ENCODE assay signal across 16 cellular contexts in the genomic region with DNA sequence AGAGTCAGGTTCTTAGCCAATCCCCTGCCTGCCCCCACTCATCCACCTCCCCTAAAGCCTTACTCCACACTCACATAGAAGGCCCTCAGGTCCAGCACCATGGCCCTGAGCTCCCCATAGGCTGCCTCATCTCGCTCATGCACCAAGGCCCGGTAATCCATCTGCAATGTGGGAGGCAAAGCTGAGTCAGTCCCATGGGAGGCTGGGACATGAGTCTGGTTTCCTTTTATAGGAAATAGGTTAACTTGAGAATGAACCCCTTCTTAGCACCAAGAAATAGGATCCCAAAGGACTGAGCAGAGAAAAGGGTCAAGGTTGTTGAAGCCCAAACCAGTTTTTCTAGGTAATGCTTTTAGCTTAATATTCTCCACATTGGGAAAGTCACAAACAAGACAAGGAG. TPM values are rescaled to one million over a fixed set of nuclear protein-coding genes. Genes with fewer than 3 reads are reported as not detected.
A peak's percentile ranks its signal among the peaks of the same experiment; 100 is the strongest.
DNase-seq lines count a peak whose midpoint lies in the region; ATAC-seq and TF ChIP-seq lines count a peak whose summit lies in the region.
"Had no signal": no experiment of that assay in that cellular context is flagged by ENCODE, and none has a peak within 500 bp of the region (broad histone marks: within the 10 kb centered on the region; RNA-seq: fewer than 3 reads in every experiment).

No MANE protein-coding gene starts in this region.

- H3K18ac ChIP-seq in mesendoderm (ENCODE audit: low read length), result no peak overlapping the region

- no peak overlapping the region for H2AK5ac ChIP-seq in mesendoderm (ENCODE audit: low read length)

- CTCF ChIA-PET in MCF 10A (lab: Yijun Ruan, JAX) (interaction anchor here (1.2 to 10.3 kb wide), 2 partner anchors 17 to 35 kb away, joined by 3 to 141 read pairs; a partner anchor contains a TSS), SK-N-SH (lab: Yijun Ruan, JAX) (interaction anchor here (0.9 kb wide), 1 partner anchor 35 kb away, joined by 4 read pairs; no protein-coding TSS in a partner anchor)

- intact Hi-C loops in MCF 10A (cut with micrococcal nuclease), result no loop called here

- no peak for TF ChIP-seq RAD21 in SK-N-SH (IDR thresholded peaks at IDR 0.05; ENCODE audit: low read length)

- no peak overlapping the region for H2BK120ac ChIP-seq in mesendoderm (ENCODE audit: low read depth, low read length)

- H3F3A ChIP-seq in SK-N-SH (replicated peaks; ENCODE audit: insufficient read depth), result peaks cover 20% of the 10 kb centered on the region

- TF ChIP-seq EP300 in SK-N-SH (IDR thresholded peaks at IDR 0.05; ENCODE audit: borderline replicate concordance in 1 of 2, low read depth in 1 of 2, low read length in 1 of 2), result no peak

- H3K23ac ChIP-seq in mesendoderm (ENCODE audit: low read length), result no peak overlapping the region

- H3K4me2 ChIP-seq in mesendoderm (ENCODE audit: low read length) (no peak overlapping the region), SK-N-SH (no peak overlapping the region)

- no peaks in the 10 kb centered on the region for H3K9me3 Mint-ChIP-seq in T-helper 1 cell treated with Interleukin-12 subunit alpha and Interleukin-12 subunit beta and Interleukin-4 antibody, amounts not matched to agents 30 μg/mL and 1 μg/mL, for 36 hours
- H3K9me3 Mint-ChIP-seq in central memory CD8-positive, alpha-beta T cell, result no peaks in the 10 kb centered on the region
- no peaks in the 10 kb centered on the region for H3K9me3 Mint-ChIP-seq in osteocyte (ENCODE audit: unreplicated experiment)
- H3K9me3 Mint-ChIP-seq in MCF 10A (ENCODE audit: unreplicated experiment), result no peaks in the 10 kb centered on the region

- no peaks in the 10 kb centered on the region for H3K27me3 Mint-ChIP-seq in T-helper 1 cell treated with Interleukin-12 subunit alpha and Interleukin-12 subunit beta and Interleukin-4 antibody, amounts not matched to agents 30 μg/mL and 1 μg/mL, for 36 hours (ENCODE audit: low read depth)
- no peaks in the 10 kb centered on the region for H3K27me3 Mint-ChIP-seq in central memory CD8-positive, alpha-beta T cell
- no peaks in the 10 kb centered on the region for H3K27me3 Mint-ChIP-seq in osteocyte (ENCODE audit: unreplicated experiment)
- no peaks in the 10 kb centered on the region for H3K27me3 Mint-ChIP-seq in MCF 10A (ENCODE audit: insufficient read depth, unreplicated experiment)

- H3K9me3 ChIP-seq in SK-N-SH, result no peaks in the 10 kb centered on the region
- H3K9me3 ChIP-seq: SJCRH30, thoracic aorta had no signal

- H4K8ac ChIP-seq in mesendoderm (ENCODE audit: low read depth, low read length), result no peak overlapping the region

- H2AFZ ChIP-seq in SK-N-SH (ENCODE audit: low read depth), result no peak overlapping the region

- H3K79me1 ChIP-seq in mesendoderm (ENCODE audit: low read length), result peaks cover 21% of the 10 kb centered on the region

- H4K20me1 ChIP-seq in SK-N-SH (ENCODE audit: insufficient read depth), result peaks cover 4% of the 10 kb centered on the region; the same call in 1 of the 2 replicates

- no peak overlapping the region for H3K4ac ChIP-seq in mesendoderm (ENCODE audit: low read depth, low read length)

- H3K9ac ChIP-seq in mesendoderm (ENCODE audit: low read length) (no peak overlapping the region), SK-N-SH (no peak overlapping the region)

- H3K4me3 ChIP-seq in mesendoderm (ENCODE audit: low read length) (no peak overlapping the region), SK-N-SH (ENCODE audit: low read depth in 2 of 2, low read length in 1 of 2) (no peak overlapping the region)
- H3K4me3 ChIP-seq: SJCRH30, thoracic aorta had no signal

- ATAC-seq in central memory CD8-positive, alpha-beta T cell (replicated peaks; ENCODE audit: extremely low read depth, poor library complexity, severe bottlenecking), result no peak

- H4K5ac ChIP-seq in mesendoderm (ENCODE audit: low read length), result no peak overlapping the region

- H3K4me1 ChIP-seq in mesendoderm (ENCODE audit: control insufficient read depth, low read depth, low read length) (peaks cover 10% of the 10 kb centered on the region), SK-N-SH (ENCODE audit: control insufficient read depth in 1 of 2, insufficient read depth in 2 of 2, low read depth in 1 of 2, low read length in 1 of 2) (peaks cover 14 to 32% of the 10 kb centered on the region in 2 experiments)

- POLR2A ChIA-PET in MCF 10A (lab: Yijun Ruan, JAX), result interaction anchor here (0.7 to 5.7 kb wide), 4 partner anchors 8 to 52 kb away, joined by 3 to 41 read pairs (median 6); a partner anchor contains a TSS
- POLR2A ChIA-PET in SK-N-SH (lab: Yijun Ruan, JAX), result no interaction called here

- peaks cover 58% of the 10 kb centered on the region for H3K36me3 Mint-ChIP-seq in T-helper 1 cell treated with Interleukin-12 subunit alpha and Interleukin-12 subunit beta and Interleukin-4 antibody, amounts not matched to agents 30 μg/mL and 1 μg/mL, for 36 hours (ENCODE audit: low read depth)
- peaks cover 22% of the 10 kb centered on the region for H3K36me3 Mint-ChIP-seq in central memory CD8-positive, alpha-beta T cell (ENCODE audit: insufficient read depth)
- H3K36me3 Mint-ChIP-seq in osteocyte (ENCODE audit: unreplicated experiment) (peaks cover 11% of the 10 kb centered on the region), MCF 10A (ENCODE audit: insufficient read depth, unreplicated experiment) (peaks cover 27% of the 10 kb centered on the region)

- no peak overlapping the region for H3K4me3 Mint-ChIP-seq in T-helper 1 cell treated with Interleukin-12 subunit alpha and Interleukin-12 subunit beta and Interleukin-4 antibody, amounts not matched to agents 30 μg/mL and 1 μg/mL, for 36 hours
- peak overlapping the region; percentile 4 for H3K4me3 Mint-ChIP-seq in central memory CD8-positive, alpha-beta T cell
- H3K4me3 Mint-ChIP-seq in osteocyte (ENCODE audit: unreplicated experiment), result no peak overlapping the region
- no peak overlapping the region for H3K4me3 Mint-ChIP-seq in MCF 10A (ENCODE audit: unreplicated experiment)

- H2BK5ac ChIP-seq in mesendoderm (ENCODE audit: low read length), result no peak overlapping the region

- H3K56ac ChIP-seq in mesendoderm (ENCODE audit: low read length), result no peak overlapping the region

- peaks cover 51% of the 10 kb centered on the region for H3K4me1 Mint-ChIP-seq in T-helper 1 cell treated with Interleukin-12 subunit alpha and Interleukin-12 subunit beta and Interleukin-4 antibody, amounts not matched to agents 30 μg/mL and 1 μg/mL, for 36 hours (ENCODE audit: low read depth)
- H3K4me1 Mint-ChIP-seq in central memory CD8-positive, alpha-beta T cell, result peaks cover 57% of the 10 kb centered on the region
- H3K4me1 Mint-ChIP-seq in osteocyte (ENCODE audit: unreplicated experiment) (peaks cover 40% of the 10 kb centered on the region), MCF 10A (ENCODE audit: insufficient read depth, unreplicated experiment) (peaks cover 11% of the 10 kb centered on the region)

- no peak overlapping the region for H3K27ac ChIP-seq in mesendoderm (ENCODE audit: low read depth, low read length)
- no peak overlapping the region for H3K27ac ChIP-seq in SK-N-SH (ENCODE audit: low read depth in 2 of 2, low read length in 1 of 2)
- H3K27ac ChIP-seq: SJCRH30, thoracic aorta had no signal

- no peaks in the 10 kb centered on the region for H3K9me2 ChIP-seq in SK-N-SH

- H2BK15ac ChIP-seq in mesendoderm (replicated peaks; ENCODE audit: low read depth), result no peak overlapping the region

- peak overlapping the region; percentile 59 for H3K27ac Mint-ChIP-seq in T-helper 1 cell treated with Interleukin-12 subunit alpha and Interleukin-12 subunit beta and Interleukin-4 antibody, amounts not matched to agents 30 μg/mL and 1 μg/mL, for 36 hours
- no peak overlapping the region for H3K27ac Mint-ChIP-seq in central memory CD8-positive, alpha-beta T cell (ENCODE audit: low read depth)
- H3K27ac Mint-ChIP-seq in osteocyte (ENCODE audit: unreplicated experiment) (peak overlapping the region; percentile 38), MCF 10A (ENCODE audit: low read depth, unreplicated experiment) (no peak overlapping the region)

- no peaks in the 10 kb centered on the region for H3K27me3 ChIP-seq in mesendoderm (ENCODE audit: insufficient read depth, low read length, poor library complexity)
- no peaks in the 10 kb centered on the region for H3K27me3 ChIP-seq in SK-N-SH (ENCODE audit: insufficient read depth)
- H3K27me3 ChIP-seq: SJCRH30 had no signal

- H3K36me3 ChIP-seq in mesendoderm (ENCODE audit: control insufficient read depth, insufficient read depth, low read length) (peaks cover 4% of the 10 kb centered on the region), SK-N-SH (replicated peaks in 1 of 2; ENCODE audit: control insufficient read depth in 1 of 2, insufficient read depth in 2 of 2, low read length in 1 of 2) (peaks cover 24 to 33% of the 10 kb centered on the region in 2 experiments)

- WGBS in mesendoderm (ENCODE audit: extremely low coverage, insufficient coverage, low lambda C conversion rate), result no CpG with 5 or more reads among the region's 2 CpGs
- 86% methylated on average over 2 of the region's 2 CpGs for WGBS in SK-N-SH (ENCODE audit: low lambda C conversion rate)

- BruUV-seq in MCF 10A (replicated peaks; lab: Mats Ljungman, UMichigan), result no TSS peak

- peaks cover 24% of the 10 kb centered on the region for H3K79me2 ChIP-seq in mesendoderm (ENCODE audit: control insufficient read depth, insufficient read depth, low read length)
- peaks cover 67% of the 10 kb centered on the region for H3K79me2 ChIP-seq in SK-N-SH (ENCODE audit: insufficient read depth)

- TF ChIP-seq CTCF in osteocyte (IDR thresholded peaks at IDR 0.05) (no peak), MCF 10A (IDR thresholded peaks at IDR 0.05; ENCODE audit: unreplicated experiment) (no peak), SK-N-SH (IDR thresholded peaks at IDR 0.05) (no peak)

- DNase-seq in T-helper 1 cell (no peak), NCI-H226 (peak; percentile 40), osteocyte (ENCODE audit: extremely low spot score, unreplicated experiment) (no peak), MCF 10A (ENCODE audit: unreplicated experiment) (no peak), mesendoderm (no peak), SK-N-SH (no peak)
- no peak for DNase-seq in central memory CD8-positive, alpha-beta T cell (ENCODE audit: low spot score in 2 of 2)
- DNase-seq: 8988T; central memory CD4-positive, alpha-beta T cell; DMS153; Kasumi-1; NK-92 treated with Interleukin-12 subunit alpha and Interleukin-12 subunit beta, amount 100 ng/mL, for 24 hours; SJCRH30; small intestine had no signal

RNA-seq across cellular contexts. Expression of a gene that starts 2.1 kb away (rescaled TPM):
- 13.6 and 15.6 TPM in 2 replicates for total RNA-seq in osteocyte
- 49.2 and 49.9 TPM in 2 replicates for total RNA-seq in MCF 10A (2022)
- 23.2 TPM for polyA plus RNA-seq in mesendoderm (2013, experiment 1 of 2)
- polyA plus RNA-seq in mesendoderm (2013, experiment 2 of 2), result 21.0 TPM
- polyA plus RNA-seq in SK-N-SH (2012; rRNA removed), result 14.5 and 19.3 TPM in 2 replicates
- polyA plus RNA-seq in SK-N-SH (2012; cell fraction: cytosol; rRNA removed), result 10.2 and 14.4 TPM in 2 replicates
- polyA plus RNA-seq in SK-N-SH (2012; cell fraction: nucleus; rRNA removed), result 47.8 and 61.5 TPM in 2 replicates

RNA-seq across cellular contexts. Expression of a gene that starts 2.9 kb away (rescaled TPM):
- total RNA-seq in osteocyte (86.2 and 91.8 TPM in 2 replicates), MCF 10A (2022) (134 and 135 TPM in 2 replicates)
- polyA plus RNA-seq in mesendoderm (2013, experiment 1 of 2), result 96.5 TPM
- 93.0 TPM for polyA plus RNA-seq in mesendoderm (2013, experiment 2 of 2)
- 129 and 147 TPM in 2 replicates for polyA plus RNA-seq in SK-N-SH (2012; rRNA removed)
- polyA plus RNA-seq in SK-N-SH (2012; cell fraction: cytosol; rRNA removed), result 132 and 159 TPM in 2 replicates
- 240 and 296 TPM in 2 replicates for polyA plus RNA-seq in SK-N-SH (2012; cell fraction: nucleus; rRNA removed)

RNA-seq across cellular contexts. Expression of a gene that starts 3.8 kb away (rescaled TPM):
- total RNA-seq in osteocyte (65.9 and 66.5 TPM in 2 replicates), MCF 10A (2022) (62.2 and 67.4 TPM in 2 replicates)
- polyA plus RNA-seq in mesendoderm (2013, experiment 1 of 2), result 56.1 TPM
- polyA plus RNA-seq in mesendoderm (2013, experiment 2 of 2), result 50.3 TPM
- polyA plus RNA-seq in SK-N-SH (2012; rRNA removed), result 19.2 and 20.4 TPM in 2 replicates
- polyA plus RNA-seq in SK-N-SH (2012; cell fraction: cytosol; rRNA removed), result 9.2 and 13.6 TPM in 2 replicates
- polyA plus RNA-seq in SK-N-SH (2012; cell fraction: nucleus; rRNA removed), result 119 and 161 TPM in 2 replicates

RNA-seq across cellular contexts. Expression of a gene that starts 7.5 kb away (rescaled TPM):
- total RNA-seq in osteocyte (154 and 156 TPM in 2 replicates), MCF 10A (2022) (126 and 135 TPM in 2 replicates)
- polyA plus RNA-seq in mesendoderm (2013, experiment 1 of 2), result 30.5 TPM
- polyA plus RNA-seq in mesendoderm (2013, experiment 2 of 2), result 31.4 TPM
- 154 and 287 TPM in 2 replicates for polyA plus RNA-seq in SK-N-SH (2012; rRNA removed)
- 313 and 331 TPM in 2 replicates for polyA plus RNA-seq in SK-N-SH (2012; cell fraction: cytosol; rRNA removed)
- polyA plus RNA-seq in SK-N-SH (2012; cell fraction: nucleus; rRNA removed), result 220 and 228 TPM in 2 replicates

RNA-seq across cellular contexts. Expression of a gene that starts 13.1 kb away (rescaled TPM):
- total RNA-seq in osteocyte (0.63 and 0.73 TPM in 2 replicates), MCF 10A (2022) (0.47 TPM in 1 of 2 replicates, not detected in the other)
- polyA plus RNA-seq in mesendoderm (2013, experiment 1 of 2), result 0.17 TPM
- polyA plus RNA-seq in mesendoderm (2013, experiment 2 of 2), result 0.13 TPM
- 0.12 TPM in 1 of 2 replicates, not detected in the other for polyA plus RNA-seq in SK-N-SH (2012; rRNA removed)
- polyA plus RNA-seq in SK-N-SH (2012; cell fraction: cytosol; rRNA removed), result 0.05 and 0.08 TPM in 2 replicates
- polyA plus RNA-seq in SK-N-SH (2012; cell fraction: nucleus; rRNA removed), result 1.1 and 1.3 TPM in 2 replicates

Comparison
In these comparisons a context has a peak if more than half of its experiments do, and no peak if none do; other contexts are left out.
1. H3K27ac Mint-ChIP-seq: peak in T-helper 1 cell treated with Interleukin-12 subunit alpha and Interleukin-12 subunit beta and Interleukin-4 antibody, amounts not matched to agents 30 μg/mL and 1 μg/mL, for 36 hours (single experiment) and osteocyte (single experiment); none in central memory CD8-positive, alpha-beta T cell (single experiment) and MCF 10A (single experiment).